ENCODE assay signal across 1 cellular context in genomic region chr5:157354825-157355224, GRCh38.
TF ChIP-seq lines count a peak whose summit lies in the region.

No MANE protein-coding gene starts in this region.

TF ChIP-seq in H1, 55 proteins besides CTCF, POLR2A, EP300 and RAD21:
- TF ChIP-seq TEAD4 (IDR thresholded peaks at IDR 0.05; ENCODE audit: low read depth, low read length), result 0 out of 2 replicates have a peak, but pooled peaks have one; percentile 36
- no peak for TF ChIP-seq USF2 (IDR thresholded peaks at IDR 0.05; ENCODE audit: low read length)
